Comparison of ENCODE assay signal across 22 cellular contexts in genomic region chr18:70322385-70322784, GRCh38. TPM values are rescaled to one million over a fixed set of nuclear protein-coding genes. Genes with fewer than 3 reads are reported as not detected.
DNase-seq lines count a peak whose midpoint lies in the region; ATAC-seq and TF ChIP-seq lines count a peak whose summit lies in the region.
"Had no signal": no experiment of that assay in that cellular context is flagged by ENCODE, and none has a peak within 500 bp of the region (broad histone marks: within the 10 kb centered on the region; RNA-seq: fewer than 3 reads in every experiment).

No MANE protein-coding gene starts in this region.

- peaks cover 25% of the 10 kb centered on the region; the same call in 1 of the 2 replicates for H3F3A ChIP-seq in GM23248 (ENCODE audit: insufficient read depth)

- H3K27me3 ChIP-seq in GM23248 (replicated peaks; ENCODE audit: insufficient read depth) (no peaks in the 10 kb centered on the region), right lobe of liver (no peaks in the 10 kb centered on the region), thyroid gland (no peaks in the 10 kb centered on the region)

- peaks cover 28% of the 10 kb centered on the region for H3K36me3 ChIP-seq in GM23248 (ENCODE audit: low read depth)
- H3K36me3 ChIP-seq in right lobe of liver: peaks cover 0 to 10% (median 0%) of the 10 kb centered on the region in 4 donors
- H3K36me3 ChIP-seq in thyroid gland: peaks cover 10% of the 10 kb centered on the region in 2 donors
- H3K36me3 ChIP-seq: HAP-1 had no signal

- H3K4me2 ChIP-seq in GM23248 (ENCODE audit: unreplicated experiment): no peak overlapping the region
- H3K4me2 ChIP-seq: GM23338, KMS-11 had no signal

- H3K4me1 ChIP-seq in GM23248 (ENCODE audit: insufficient read depth): peaks cover 11% of the 10 kb centered on the region
- peaks cover 0 to 26% (median 7%) of the 10 kb centered on the region in 4 donors for H3K4me1 ChIP-seq in right lobe of liver
- H3K4me1 ChIP-seq in thyroid gland: peaks cover 14 to 23% of the 10 kb centered on the region in 2 donors

- DNase-seq in GM23248 (no peak), epithelial cell of prostate (ENCODE audit: low read depth, low spot score) (no peak), right lobe of liver (no peak), thyroid gland (no peak), amniotic stem cell (lab: John Stamatoyannopoulos, UW) (no peak)
- DNase-seq: CD4-positive, CD25-positive, alpha-beta regulatory T cell; DMS 273 treated with DMSO at 0.1 percent for 48 hours; DMS79 treated with DMSO at 0.1 percent for 48 hours; NCI-H1105; NCI-H1694; NCI-H2081; NCI-H2171 treated with DMSO at 0.1 percent for 48 hours; NCI-H524 treated with DMSO at 0.1 percent for 48 hours; RPMI8226; SHP77 treated with DMSO at 0.1 percent for 48 hours had no signal

- H3K9me3 ChIP-seq in GM23248 (ENCODE audit: low read depth): no peaks in the 10 kb centered on the region
- H3K9me3 ChIP-seq in right lobe of liver: no peaks in the 10 kb centered on the region
- H3K9me3 ChIP-seq in thyroid gland: no peaks in the 10 kb centered on the region
- H3K9me3 ChIP-seq: HAP-1 had no signal

- TF ChIP-seq POLR2A in right lobe of liver (IDR thresholded peaks at IDR 0.05) (no peak), thyroid gland (IDR thresholded peaks at IDR 0.05) (no peak)

- ATAC-seq in right lobe of liver: peak; percentile 41 to 64 (median 54)
- ATAC-seq in HG03571 (IDR thresholded peaks at IDR 0.05; ENCODE audit: unreplicated experiment): no peak
- no peak for ATAC-seq in GM21528 (IDR thresholded peaks at IDR 0.05; ENCODE audit: low FRiP score, unreplicated experiment)
- ATAC-seq: GM12878, GM23338, SK-N-SH treated with all-trans-retinoic acid at 6 μM for 48 hours had no signal

- no peaks in the 10 kb centered on the region for H3K9me2 ChIP-seq in GM23248 (ENCODE audit: insufficient read depth)

- intact Hi-C loops in right lobe of liver (cut with DNase I): no loop called here
- intact Hi-C loops in thyroid gland (cut with DNase I): no loop called here

- TF ChIP-seq CTCF in right lobe of liver (IDR thresholded peaks at IDR 0.05) (no peak), thyroid gland (IDR thresholded peaks at IDR 0.05) (no peak)

- peak overlapping the region; percentile 7; the same call in 1 of the 2 replicates for H3K27ac ChIP-seq in GM23248
- peak overlapping the region; percentile 0 for H3K27ac ChIP-seq in epithelial cell of prostate
- peak overlapping the region in 2 of 3 donors; percentile 59 to 74 for H3K27ac ChIP-seq in right lobe of liver
- peak overlapping the region in 2 of 3 donors; percentile 21 to 76 for H3K27ac ChIP-seq in thyroid gland
- H3K27ac ChIP-seq: KMS-11 had no signal

- in situ Hi-C loops in GM23248 (cut with MboI): no loop called here

- H3K79me2 ChIP-seq in GM23248 (ENCODE audit: insufficient read depth): peaks cover 100% of the 10 kb centered on the region

- no peak overlapping the region for H2AFZ ChIP-seq in GM23248
- H2AFZ ChIP-seq: GM23338 had no signal

- 97 to 100% methylated on average over 2 of the region's 2 CpGs for WGBS in GM23248 (ENCODE audit: low coverage in 1 of 2, low lambda C conversion rate in 2 of 2, missing lambda C conversion rate in 2 of 2), 2 experiments
- 31% methylated on average over 2 of the region's 2 CpGs for WGBS in right lobe of liver (ENCODE audit: insufficient coverage, low coverage, low lambda C conversion rate, missing lambda C conversion rate)
- WGBS in thyroid gland, 2 donors: 94 to 95% methylated on average over 2 of the region's 2 CpGs

- H3K9ac ChIP-seq in GM23248: no peak overlapping the region
- H3K9ac ChIP-seq: KMS-11 had no signal

- no peak overlapping the region for H3K4me3 ChIP-seq in GM23248
- H3K4me3 ChIP-seq in right lobe of liver: no peak overlapping the region
- no peak overlapping the region for H3K4me3 ChIP-seq in thyroid gland (replicated peaks in 1 of 3)
- H3K4me3 ChIP-seq: GM12878, GM23338, HAP-1 had no signal

- H4K20me1 ChIP-seq in GM23248 (ENCODE audit: insufficient read depth): no peaks in the 10 kb centered on the region

RNA-seq across cellular contexts. Expression of gene SOCS6, which starts 33.5 kb away (rescaled TPM):
- total RNA-seq in GM23248 (2014; rRNA removed; shearing (Covaris generic)): 43.7 and 48.1 TPM in 2 replicates
- polyA plus RNA-seq in GM23248 (2016; fragmentation: Nextera tagmentation; extraction: Ambion mirVana): 30.0 and 31.7 TPM in 2 replicates
- total RNA-seq in right lobe of liver (10 to 100 TPM; 11.7 to 18.0 (median 14.0) TPM), thyroid gland (10 to 100 TPM; 20.7 to 25.6 (median 23.6) TPM)

Comparison
In these comparisons a context has a peak if more than half of its experiments do, and no peak if none do; other contexts are left out.
1. H3K27ac ChIP-seq: peak in every context shown above with its lines; median percentile 66 in right lobe of liver; 48 in thyroid gland; 7 in GM23248; 0 in epithelial cell of prostate.
2. ATAC-seq: peak in right lobe of liver (4 of 4); none in HG03571 (single experiment) and GM21528 (single experiment).